1 cellular context compared by ENCODE assay signal in the genomic region with DNA sequence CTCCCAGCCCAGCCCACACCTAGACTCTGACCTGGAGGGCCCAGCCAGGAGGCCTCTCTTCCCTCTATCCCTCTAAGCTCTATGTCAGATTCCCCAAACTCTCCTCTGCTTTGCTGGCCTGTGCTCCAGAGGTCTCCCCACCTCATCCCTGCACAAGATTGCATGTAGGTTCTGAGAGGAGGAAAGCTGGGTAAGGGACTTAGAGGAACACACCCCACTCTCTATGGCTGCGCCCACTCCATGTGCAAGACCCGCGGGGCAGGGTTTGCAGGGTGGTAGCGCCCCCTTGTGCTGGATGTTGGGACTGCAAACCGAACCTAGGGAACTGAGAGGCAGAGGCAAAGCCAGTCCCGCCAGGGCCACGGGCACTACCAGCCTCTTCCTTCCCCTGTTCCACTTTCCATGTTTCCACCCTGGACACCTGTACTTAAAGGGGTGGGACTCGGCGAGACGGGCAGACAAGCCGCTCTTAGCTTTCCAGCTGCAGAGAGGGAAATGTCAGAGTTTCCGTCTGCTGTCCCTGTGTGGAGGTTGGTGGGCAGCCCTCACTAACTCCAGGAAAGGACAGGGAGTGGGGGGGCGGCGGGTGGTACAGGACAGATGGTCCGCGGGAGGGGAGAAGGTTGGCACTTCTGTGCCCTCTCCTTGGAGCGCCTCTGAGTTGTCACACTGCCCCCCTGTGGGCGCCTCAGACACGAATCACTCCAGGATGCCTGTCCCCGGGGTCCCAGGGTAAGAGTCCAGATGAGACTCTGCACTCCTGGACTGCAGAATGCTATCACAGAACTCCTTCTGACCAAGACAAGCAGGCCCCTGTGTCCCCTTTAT.
TF ChIP-seq lines count a peak whose summit lies in the region.

No MANE protein-coding gene starts in this region.

TF ChIP-seq in HepG2, 621 proteins besides CTCF, POLR2A, EP300 and RAD21 (continued from another document and continues in another):
- TF ChIP-seq, protein P1, sequence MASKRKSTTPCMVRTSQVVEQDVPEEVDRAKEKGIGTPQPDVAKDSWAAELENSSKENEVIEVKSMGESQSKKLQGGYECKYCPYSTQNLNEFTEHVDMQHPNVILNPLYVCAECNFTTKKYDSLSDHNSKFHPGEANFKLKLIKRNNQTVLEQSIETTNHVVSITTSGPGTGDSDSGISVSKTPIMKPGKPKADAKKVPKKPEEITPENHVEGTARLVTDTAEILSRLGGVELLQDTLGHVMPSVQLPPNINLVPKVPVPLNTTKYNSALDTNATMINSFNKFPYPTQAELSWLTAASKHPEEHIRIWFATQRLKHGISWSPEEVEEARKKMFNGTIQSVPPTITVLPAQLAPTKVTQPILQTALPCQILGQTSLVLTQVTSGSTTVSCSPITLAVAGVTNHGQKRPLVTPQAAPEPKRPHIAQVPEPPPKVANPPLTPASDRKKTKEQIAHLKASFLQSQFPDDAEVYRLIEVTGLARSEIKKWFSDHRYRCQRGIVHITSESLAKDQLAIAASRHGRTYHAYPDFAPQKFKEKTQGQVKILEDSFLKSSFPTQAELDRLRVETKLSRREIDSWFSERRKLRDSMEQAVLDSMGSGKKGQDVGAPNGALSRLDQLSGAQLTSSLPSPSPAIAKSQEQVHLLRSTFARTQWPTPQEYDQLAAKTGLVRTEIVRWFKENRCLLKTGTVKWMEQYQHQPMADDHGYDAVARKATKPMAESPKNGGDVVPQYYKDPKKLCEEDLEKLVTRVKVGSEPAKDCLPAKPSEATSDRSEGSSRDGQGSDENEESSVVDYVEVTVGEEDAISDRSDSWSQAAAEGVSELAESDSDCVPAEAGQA (IDR thresholded peaks at IDR 0.05; ENCODE audit: low read depth): peak; percentile 78; the same call in 1 of the 2 replicates
- TF ChIP-seq, protein P1 (CRISPR knock-in tag; IDR thresholded peaks at IDR 0.05; ENCODE audit: borderline replicate concordance): no peak
- TF ChIP-seq, protein P2, sequence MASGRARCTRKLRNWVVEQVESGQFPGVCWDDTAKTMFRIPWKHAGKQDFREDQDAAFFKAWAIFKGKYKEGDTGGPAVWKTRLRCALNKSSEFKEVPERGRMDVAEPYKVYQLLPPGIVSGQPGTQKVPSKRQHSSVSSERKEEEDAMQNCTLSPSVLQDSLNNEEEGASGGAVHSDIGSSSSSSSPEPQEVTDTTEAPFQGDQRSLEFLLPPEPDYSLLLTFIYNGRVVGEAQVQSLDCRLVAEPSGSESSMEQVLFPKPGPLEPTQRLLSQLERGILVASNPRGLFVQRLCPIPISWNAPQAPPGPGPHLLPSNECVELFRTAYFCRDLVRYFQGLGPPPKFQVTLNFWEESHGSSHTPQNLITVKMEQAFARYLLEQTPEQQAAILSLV (CRISPR knock-in tag; IDR thresholded peaks at IDR 0.05; ENCODE audit: borderline replicate concordance): peak; percentile 87
- TF ChIP-seq GFI1 (CRISPR knock-in tag; IDR thresholded peaks at IDR 0.05; ENCODE audit: borderline replicate concordance) (peak; percentile 82; the same call in 1 of the 2 replicates), ZNF747 (CRISPR knock-in tag; IDR thresholded peaks at IDR 0.05; ENCODE audit: borderline replicate concordance) (no peak), SRSF4 (IDR thresholded peaks at IDR 0.05; ENCODE audit: low read depth, low read length, poor library complexity, severe bottlenecking) (no peak), ZSCAN20 (CRISPR knock-in tag; IDR thresholded peaks at IDR 0.05; ENCODE audit: borderline replicate concordance) (0 out of 2 replicates have a peak, but pooled peaks have one; percentile 61), NFKBIZ (CRISPR knock-in tag; IDR thresholded peaks at IDR 0.05) (no peak), SMAD3 (CRISPR knock-in tag; IDR thresholded peaks at IDR 0.05) (peak; percentile 92; the same call in 1 of the 2 replicates), ONECUT2 (CRISPR knock-in tag; IDR thresholded peaks at IDR 0.05) (no peak), ATF1 (CRISPR knock-in tag; IDR thresholded peaks at IDR 0.05) (no peak), MBNL3 (CRISPR knock-in tag; conservative IDR thresholded peaks at IDR 0.05) (no peak), ZFP36 (IDR thresholded peaks at IDR 0.05; ENCODE audit: borderline replicate concordance, low read depth, low read length, partially characterized antibody) (peak; percentile 7), DNMT3B (CRISPR knock-in tag; conservative IDR thresholded peaks at IDR 0.05) (no peak; the same call in 1 of the 2 replicates), XBP1 (CRISPR knock-in tag; IDR thresholded peaks at IDR 0.05) (no peak), KDM4B (CRISPR knock-in tag; IDR thresholded peaks at IDR 0.05) (peak; percentile 86; the same call in 1 of the 2 replicates), ZNF572 (CRISPR knock-in tag; IDR thresholded peaks at IDR 0.05) (peak; percentile 99), SMAD1 (CRISPR knock-in tag; IDR thresholded peaks at IDR 0.05; ENCODE audit: borderline replicate concordance, low read depth) (peak; percentile 78; the same call in 1 of the 2 replicates), PPARG (CRISPR knock-in tag; conservative IDR thresholded peaks at IDR 0.05) (no peak; the same call in 1 of the 2 replicates), ZNF773 (CRISPR knock-in tag; IDR thresholded peaks at IDR 0.05; ENCODE audit: borderline replicate concordance) (no peak), ZNF564 (CRISPR knock-in tag; IDR thresholded peaks at IDR 0.05) (no peak), TBX3 (IDR thresholded peaks at IDR 0.05; ENCODE audit: borderline replicate concordance) (no peak), SMC3 (IDR thresholded peaks at IDR 0.05; ENCODE audit: low read length) (peak; percentile 97), ZNF879 (CRISPR knock-in tag; IDR thresholded peaks at IDR 0.05) (peak; percentile 95), STAG1 (CRISPR knock-in tag; IDR thresholded peaks at IDR 0.05) (peak; percentile 100), ZFP90 (CRISPR knock-in tag; IDR thresholded peaks at IDR 0.05; ENCODE audit: borderline replicate concordance) (peak; percentile 94), ZNF234 (CRISPR knock-in tag; conservative IDR thresholded peaks at IDR 0.05) (no peak; the same call in none of the 2 replicates), ZNF788 (CRISPR knock-in tag; IDR thresholded peaks at IDR 0.05; ENCODE audit: borderline replicate concordance) (peak; percentile 76; the same call in 1 of the 2 replicates)
- TF ChIP-seq, protein P3, sequence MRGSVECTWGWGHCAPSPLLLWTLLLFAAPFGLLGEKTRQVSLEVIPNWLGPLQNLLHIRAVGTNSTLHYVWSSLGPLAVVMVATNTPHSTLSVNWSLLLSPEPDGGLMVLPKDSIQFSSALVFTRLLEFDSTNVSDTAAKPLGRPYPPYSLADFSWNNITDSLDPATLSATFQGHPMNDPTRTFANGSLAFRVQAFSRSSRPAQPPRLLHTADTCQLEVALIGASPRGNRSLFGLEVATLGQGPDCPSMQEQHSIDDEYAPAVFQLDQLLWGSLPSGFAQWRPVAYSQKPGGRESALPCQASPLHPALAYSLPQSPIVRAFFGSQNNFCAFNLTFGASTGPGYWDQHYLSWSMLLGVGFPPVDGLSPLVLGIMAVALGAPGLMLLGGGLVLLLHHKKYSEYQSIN (CRISPR knock-in tag; IDR thresholded peaks at IDR 0.05; ENCODE audit: borderline replicate concordance): no peak
- TF ChIP-seq, protein P4, sequence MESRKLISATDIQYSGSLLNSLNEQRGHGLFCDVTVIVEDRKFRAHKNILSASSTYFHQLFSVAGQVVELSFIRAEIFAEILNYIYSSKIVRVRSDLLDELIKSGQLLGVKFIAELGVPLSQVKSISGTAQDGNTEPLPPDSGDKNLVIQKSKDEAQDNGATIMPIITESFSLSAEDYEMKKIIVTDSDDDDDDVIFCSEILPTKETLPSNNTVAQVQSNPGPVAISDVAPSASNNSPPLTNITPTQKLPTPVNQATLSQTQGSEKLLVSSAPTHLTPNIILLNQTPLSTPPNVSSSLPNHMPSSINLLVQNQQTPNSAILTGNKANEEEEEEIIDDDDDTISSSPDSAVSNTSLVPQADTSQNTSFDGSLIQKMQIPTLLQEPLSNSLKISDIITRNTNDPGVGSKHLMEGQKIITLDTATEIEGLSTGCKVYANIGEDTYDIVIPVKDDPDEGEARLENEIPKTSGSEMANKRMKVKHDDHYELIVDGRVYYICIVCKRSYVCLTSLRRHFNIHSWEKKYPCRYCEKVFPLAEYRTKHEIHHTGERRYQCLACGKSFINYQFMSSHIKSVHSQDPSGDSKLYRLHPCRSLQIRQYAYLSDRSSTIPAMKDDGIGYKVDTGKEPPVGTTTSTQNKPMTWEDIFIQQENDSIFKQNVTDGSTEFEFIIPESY (CRISPR knock-in tag; IDR thresholded peaks at IDR 0.05): peak; percentile 77
- TF ChIP-seq, protein P5, sequence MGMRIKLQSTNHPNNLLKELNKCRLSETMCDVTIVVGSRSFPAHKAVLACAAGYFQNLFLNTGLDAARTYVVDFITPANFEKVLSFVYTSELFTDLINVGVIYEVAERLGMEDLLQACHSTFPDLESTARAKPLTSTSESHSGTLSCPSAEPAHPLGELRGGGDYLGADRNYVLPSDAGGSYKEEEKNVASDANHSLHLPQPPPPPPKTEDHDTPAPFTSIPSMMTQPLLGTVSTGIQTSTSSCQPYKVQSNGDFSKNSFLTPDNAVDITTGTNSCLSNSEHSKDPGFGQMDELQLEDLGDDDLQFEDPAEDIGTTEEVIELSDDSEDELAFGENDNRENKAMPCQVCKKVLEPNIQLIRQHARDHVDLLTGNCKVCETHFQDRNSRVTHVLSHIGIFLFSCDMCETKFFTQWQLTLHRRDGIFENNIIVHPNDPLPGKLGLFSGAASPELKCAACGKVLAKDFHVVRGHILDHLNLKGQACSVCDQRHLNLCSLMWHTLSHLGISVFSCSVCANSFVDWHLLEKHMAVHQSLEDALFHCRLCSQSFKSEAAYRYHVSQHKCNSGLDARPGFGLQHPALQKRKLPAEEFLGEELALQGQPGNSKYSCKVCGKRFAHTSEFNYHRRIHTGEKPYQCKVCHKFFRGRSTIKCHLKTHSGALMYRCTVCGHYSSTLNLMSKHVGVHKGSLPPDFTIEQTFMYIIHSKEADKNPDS (CRISPR knock-in tag; IDR thresholded peaks at IDR 0.05): peak; percentile 95
- TF ChIP-seq, protein P6, sequence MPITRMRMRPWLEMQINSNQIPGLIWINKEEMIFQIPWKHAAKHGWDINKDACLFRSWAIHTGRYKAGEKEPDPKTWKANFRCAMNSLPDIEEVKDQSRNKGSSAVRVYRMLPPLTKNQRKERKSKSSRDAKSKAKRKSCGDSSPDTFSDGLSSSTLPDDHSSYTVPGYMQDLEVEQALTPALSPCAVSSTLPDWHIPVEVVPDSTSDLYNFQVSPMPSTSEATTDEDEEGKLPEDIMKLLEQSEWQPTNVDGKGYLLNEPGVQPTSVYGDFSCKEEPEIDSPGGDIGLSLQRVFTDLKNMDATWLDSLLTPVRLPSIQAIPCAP (CRISPR knock-in tag; IDR thresholded peaks at IDR 0.05; ENCODE audit: low read depth): peak; percentile 86; the same call in 1 of the 2 replicates
- TF ChIP-seq, protein P7, sequence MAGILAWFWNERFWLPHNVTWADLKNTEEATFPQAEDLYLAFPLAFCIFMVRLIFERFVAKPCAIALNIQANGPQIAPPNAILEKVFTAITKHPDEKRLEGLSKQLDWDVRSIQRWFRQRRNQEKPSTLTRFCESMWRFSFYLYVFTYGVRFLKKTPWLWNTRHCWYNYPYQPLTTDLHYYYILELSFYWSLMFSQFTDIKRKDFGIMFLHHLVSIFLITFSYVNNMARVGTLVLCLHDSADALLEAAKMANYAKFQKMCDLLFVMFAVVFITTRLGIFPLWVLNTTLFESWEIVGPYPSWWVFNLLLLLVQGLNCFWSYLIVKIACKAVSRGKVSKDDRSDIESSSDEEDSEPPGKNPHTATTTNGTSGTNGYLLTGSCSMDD (CRISPR knock-in tag; IDR thresholded peaks at IDR 0.05): no peak
- TF ChIP-seq, protein P8, sequence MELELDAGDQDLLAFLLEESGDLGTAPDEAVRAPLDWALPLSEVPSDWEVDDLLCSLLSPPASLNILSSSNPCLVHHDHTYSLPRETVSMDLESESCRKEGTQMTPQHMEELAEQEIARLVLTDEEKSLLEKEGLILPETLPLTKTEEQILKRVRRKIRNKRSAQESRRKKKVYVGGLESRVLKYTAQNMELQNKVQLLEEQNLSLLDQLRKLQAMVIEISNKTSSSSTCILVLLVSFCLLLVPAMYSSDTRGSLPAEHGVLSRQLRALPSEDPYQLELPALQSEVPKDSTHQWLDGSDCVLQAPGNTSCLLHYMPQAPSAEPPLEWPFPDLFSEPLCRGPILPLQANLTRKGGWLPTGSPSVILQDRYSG (CRISPR knock-in tag; IDR thresholded peaks at IDR 0.05): peak; percentile 79; the same call in 1 of the 2 replicates
- TF ChIP-seq, protein P9, sequence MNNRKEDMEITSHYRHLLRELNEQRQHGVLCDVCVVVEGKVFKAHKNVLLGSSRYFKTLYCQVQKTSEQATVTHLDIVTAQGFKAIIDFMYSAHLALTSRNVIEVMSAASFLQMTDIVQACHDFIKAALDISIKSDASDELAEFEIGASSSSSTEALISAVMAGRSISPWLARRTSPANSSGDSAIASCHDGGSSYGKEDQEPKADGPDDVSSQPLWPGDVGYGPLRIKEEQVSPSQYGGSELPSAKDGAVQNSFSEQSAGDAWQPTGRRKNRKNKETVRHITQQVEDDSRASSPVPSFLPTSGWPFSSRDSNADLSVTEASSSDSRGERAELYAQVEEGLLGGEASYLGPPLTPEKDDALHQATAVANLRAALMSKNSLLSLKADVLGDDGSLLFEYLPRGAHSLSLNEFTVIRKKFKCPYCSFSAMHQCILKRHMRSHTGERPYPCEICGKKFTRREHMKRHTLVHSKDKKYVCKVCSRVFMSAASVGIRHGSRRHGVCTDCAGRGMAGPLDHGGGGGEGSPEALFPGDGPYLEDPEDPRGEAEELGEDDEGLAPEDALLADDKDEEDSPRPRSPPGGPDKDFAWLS (CRISPR knock-in tag; IDR thresholded peaks at IDR 0.05; ENCODE audit: borderline replicate concordance): peak; percentile 87
- TF ChIP-seq, protein P10, sequence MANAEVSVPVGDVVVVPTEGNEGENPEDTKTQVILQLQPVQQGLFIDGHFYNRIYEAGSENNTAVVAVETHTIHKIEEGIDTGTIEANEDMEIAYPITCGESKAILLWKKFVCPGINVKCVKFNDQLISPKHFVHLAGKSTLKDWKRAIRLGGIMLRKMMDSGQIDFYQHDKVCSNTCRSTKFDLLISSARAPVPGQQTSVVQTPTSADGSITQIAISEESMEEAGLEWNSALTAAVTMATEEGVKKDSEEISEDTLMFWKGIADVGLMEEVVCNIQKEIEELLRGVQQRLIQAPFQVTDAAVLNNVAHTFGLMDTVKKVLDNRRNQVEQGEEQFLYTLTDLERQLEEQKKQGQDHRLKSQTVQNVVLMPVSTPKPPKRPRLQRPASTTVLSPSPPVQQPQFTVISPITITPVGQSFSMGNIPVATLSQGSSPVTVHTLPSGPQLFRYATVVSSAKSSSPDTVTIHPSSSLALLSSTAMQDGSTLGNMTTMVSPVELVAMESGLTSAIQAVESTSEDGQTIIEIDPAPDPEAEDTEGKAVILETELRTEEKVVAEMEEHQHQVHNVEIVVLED (CRISPR knock-in tag; IDR thresholded peaks at IDR 0.05; ENCODE audit: borderline replicate concordance): peak; percentile 51; the same call in 1 of the 2 replicates
